Comparison of ENCODE assay signal across 10 cellular contexts in genomic region chr20:50291428-50292323, GRCh38.
DNase-seq lines count a peak whose midpoint lies in the region; ATAC-seq and TF ChIP-seq lines count a peak whose summit lies in the region.
"Had no signal": no experiment of that assay in that cellular context is flagged by ENCODE, and none has a peak within 500 bp of the region (broad histone marks: within the 10 kb centered on the region; RNA-seq: fewer than 3 reads in every experiment).

No MANE protein-coding gene starts in this region.

- H3K23ac ChIP-seq in mesenchymal stem cell (ENCODE audit: low read length in 2 of 2) = no peak overlapping the region

- peak overlapping the region; percentile 96 to 99 for H3K18ac ChIP-seq in mesenchymal stem cell (ENCODE audit: low read depth in 1 of 2, low read length in 2 of 2)

- H2BK12ac ChIP-seq in mesenchymal stem cell (ENCODE audit: low read length in 2 of 2) = peak overlapping the region; percentile 100

- H3K4me3 ChIP-seq in mesenchymal stem cell (ENCODE audit: insufficient read depth in 1 of 2, low read depth in 1 of 2, low read length in 2 of 2) (no peak overlapping the region), stomach smooth muscle (ENCODE audit: low read length in 2 of 2) (peak overlapping the region in 1 of 2 donors; percentile 15)
- H3K4me3 ChIP-seq: BLaER1 had no signal

- peak overlapping the region; percentile 99 for H2BK120ac ChIP-seq in mesenchymal stem cell (ENCODE audit: low read depth, low read length)

- peaks cover 2% of the 10 kb centered on the region for H3K27me3 Mint-ChIP-seq in HFFc6 (ENCODE audit: insufficient read depth)

- H3K36me3 ChIP-seq in mesenchymal stem cell (ENCODE audit: control insufficient read depth in 1 of 2, insufficient read depth in 2 of 2, low read depth in 1 of 2, low read length in 2 of 2) (no peaks in the 10 kb centered on the region), stomach smooth muscle (ENCODE audit: control insufficient read depth in 2 of 2, insufficient read depth in 2 of 2, low read length in 2 of 2) (no peaks in the 10 kb centered on the region)
- H3K36me3 ChIP-seq: BLaER1 had no signal

- no peaks in the 10 kb centered on the region for H3K36me3 Mint-ChIP-seq in HFFc6 (ENCODE audit: low read depth)

- no peaks in the 10 kb centered on the region for H3K79me1 ChIP-seq in mesenchymal stem cell (replicated peaks; ENCODE audit: low read length, poor library complexity, severe bottlenecking)

- H2BK5ac ChIP-seq in mesenchymal stem cell (ENCODE audit: low read depth, low read length, poor library complexity, severe bottlenecking) = peak overlapping the region; percentile 33

- H3K9ac ChIP-seq in mesenchymal stem cell (ENCODE audit: low read length) (peak overlapping the region; percentile 81), stomach smooth muscle (ENCODE audit: low read length in 2 of 2) (peak overlapping the region; percentile 30 to 36)
- H3K9ac ChIP-seq: BLaER1 had no signal

- H2AK5ac ChIP-seq in mesenchymal stem cell (ENCODE audit: low read length, severe bottlenecking) = peak overlapping the region; percentile 70

- WGBS in mesenchymal stem cell = 92% methylated on average over 14 of the region's 16 CpGs

- no peaks in the 10 kb centered on the region for H3K9me3 ChIP-seq in mesenchymal stem cell (ENCODE audit: control insufficient read depth, low read length)
- no peaks in the 10 kb centered on the region for H3K9me3 ChIP-seq in stomach smooth muscle (ENCODE audit: control insufficient read depth in 2 of 2, low read length in 2 of 2)
- H3K9me3 ChIP-seq: BLaER1 had no signal

- peaks cover 36% of the 10 kb centered on the region for H3K4me1 Mint-ChIP-seq in HFFc6 (ENCODE audit: low read depth)

- H3K4me1 ChIP-seq in mesenchymal stem cell (ENCODE audit: control insufficient read depth, insufficient read depth, low read depth, low read length) (peaks cover 30% of the 10 kb centered on the region), stomach smooth muscle (ENCODE audit: control insufficient read depth, insufficient read depth, low read length) (peaks cover 29% of the 10 kb centered on the region)

- H3K27ac ChIP-seq in cingulate gyrus (ENCODE audit: low read depth, low read length) (peak overlapping the region; percentile 12), mesenchymal stem cell (ENCODE audit: low read length, poor library complexity, severe bottlenecking) (peak overlapping the region; percentile 49), stomach smooth muscle (ENCODE audit: low read length) (peak overlapping the region; percentile 77)
- H3K27ac ChIP-seq: BLaER1 had no signal

- H3K4ac ChIP-seq in mesenchymal stem cell (ENCODE audit: low read depth in 1 of 2, low read length in 2 of 2) = peak overlapping the region; percentile 94 to 99

- H3K4me3 Mint-ChIP-seq in HFFc6 = no peak overlapping the region

- peak overlapping the region; percentile 95 for H3K27ac Mint-ChIP-seq in HFFc6

- H3K27me3 ChIP-seq in mesenchymal stem cell (ENCODE audit: control insufficient read depth in 1 of 2, insufficient read depth in 1 of 2, low read length in 2 of 2) (no peaks in the 10 kb centered on the region), stomach smooth muscle (ENCODE audit: control insufficient read depth in 1 of 2, insufficient read depth in 2 of 2, low read length in 2 of 2) (no peaks in the 10 kb centered on the region)
- H3K27me3 ChIP-seq: BLaER1 had no signal

- peak overlapping the region; percentile 94 for H4K8ac ChIP-seq in mesenchymal stem cell (ENCODE audit: low read length)

- H3K4me2 ChIP-seq in mesenchymal stem cell (ENCODE audit: low read length, poor library complexity, severe bottlenecking) = no peak overlapping the region
- H3K4me2 ChIP-seq: BLaER1 had no signal

- H2BK15ac ChIP-seq in mesenchymal stem cell (ENCODE audit: low read depth, poor library complexity, severe bottlenecking) = peak overlapping the region; percentile 99

- H3K9me3 Mint-ChIP-seq in HFFc6 = no peaks in the 10 kb centered on the region

- ATAC-seq in HG02623 (IDR thresholded peaks at IDR 0.05; ENCODE audit: unreplicated experiment) (no peak), GM21786 (IDR thresholded peaks at IDR 0.05; ENCODE audit: unreplicated experiment) (no peak)

- H2AFZ ChIP-seq in mesenchymal stem cell (ENCODE audit: low read depth, low read length) = no peak overlapping the region

- no peak for TF ChIP-seq CTCF in HFFc6 (IDR thresholded peaks at IDR 0.05)

- H4K91ac ChIP-seq in mesenchymal stem cell (ENCODE audit: low read length) = peak overlapping the region; percentile 99

- H3K14ac ChIP-seq in mesenchymal stem cell (ENCODE audit: low read length in 2 of 2) = peak overlapping the region in 1 of 2 experiments; percentile 89

- DNase-seq in HFFc6 = no peak
- no peak for DNase-seq in mesenchymal stem cell
- DNase-seq in NCI-H1436 (lab: John Stamatoyannopoulos, UW) = no peak
- no peak for DNase-seq in NCI-H446 (lab: John Stamatoyannopoulos, UW)
- DNase-seq: NCI-H2171 treated with DMSO at 0.1 percent for 48 hours had no signal

Comparison
In these comparisons a context has a peak if more than half of its experiments do, and no peak if none do; other contexts are left out.
1. H3K27ac ChIP-seq: peak in every context shown above with its lines; median percentile 77 in stomach smooth muscle; 49 in mesenchymal stem cell; 12 in cingulate gyrus.